ENCODE assay signal across 23 cellular contexts in the genomic region with DNA sequence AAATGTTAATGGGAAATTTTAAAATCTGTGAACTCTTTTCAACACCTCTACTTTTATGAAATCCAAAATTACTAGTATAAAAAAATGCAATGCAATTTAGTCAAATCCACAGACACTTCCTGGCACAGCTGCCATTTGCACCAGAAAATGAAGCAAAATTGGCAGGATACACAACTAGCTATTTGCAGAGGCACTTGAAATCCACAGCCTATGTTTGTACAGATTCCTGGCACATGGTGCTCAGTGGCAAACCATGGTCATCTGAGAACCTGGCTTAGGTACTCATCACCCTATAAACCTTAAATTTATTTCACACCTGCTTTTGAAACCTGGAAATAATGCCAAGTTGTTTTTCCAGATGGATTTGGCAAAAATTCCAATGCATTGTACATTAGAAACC. TPM values are rescaled to one million over a fixed set of nuclear protein-coding genes. Genes with fewer than 3 reads are reported as not detected.
DNase-seq lines count a peak whose midpoint lies in the region; ATAC-seq and TF ChIP-seq lines count a peak whose summit lies in the region.
"Had no signal": no experiment of that assay in that cellular context is flagged by ENCODE, and none has a peak within 500 bp of the region (broad histone marks: within the 10 kb centered on the region; RNA-seq: fewer than 3 reads in every experiment).

No MANE protein-coding gene starts in this region.

- DNase-seq in COR-L47 (lab: John Stamatoyannopoulos, UW) (peak; percentile 64), DMS53 treated with DMSO at 0.1 percent for 48 hours (lab: John Stamatoyannopoulos, UW; ENCODE audit: unreplicated experiment) (peak; percentile 75), NCI-H2081 treated with DMSO at 0.1 percent for 48 hours (lab: John Stamatoyannopoulos, UW) (peak; percentile 95), SHP77 treated with DMSO at 0.1 percent for 48 hours (lab: John Stamatoyannopoulos, UW) (peak; percentile 82), iPS-NIHi11 (ENCODE audit: low spot score) (no peak), H9 (no peak)
- DNase-seq: activated CD4-positive, alpha-beta T cell treated with anti-CD3 and anti-CD28 coated beads, Interleukin-2, amount 10 ng/mL, durations not matched to agents 7 days and 5 days; CD8-positive, alpha-beta T cell; EL; endodermal cell; head of caudate nucleus; mammary epithelial cell; NCI-H526; OCI-M1; spleen; stimulated activated CD4-positive, alpha-beta T cell treated with anti-CD3 and anti-CD28 coated beads, Interleukin-4, amount 100 ng/mL, for 4 hours; stomach had no signal

- no peaks in the 10 kb centered on the region for H3K27me3 Mint-ChIP-seq in H9 (ENCODE audit: low read depth)

- H3K9ac ChIP-seq in H9 (ENCODE audit: extremely low read depth, insufficient read length, low read length) = no peak overlapping the region

- H3K9me3 ChIP-seq in H9 (ENCODE audit: control insufficient read depth, low read depth, low read length) = no peaks in the 10 kb centered on the region
- H3K9me3 ChIP-seq: body of pancreas, spleen, stomach had no signal

- TF ChIP-seq CTCF in H9 (conservative IDR thresholded peaks at IDR 0.05) = no peak

- H3K27ac Mint-ChIP-seq in H9 = no peak overlapping the region; a peak in 1 of 7 replicates
- H3K27ac Mint-ChIP-seq: activated CD4-positive, alpha-beta T cell treated with anti-CD3 and anti-CD28 coated beads, Interleukin-2, amount 10 ng/mL, durations not matched to agents 7 days and 5 days; CD8-positive, alpha-beta T cell; endodermal cell had no signal

- no peak overlapping the region for H2BK20ac ChIP-seq in H9 (ENCODE audit: low read depth, low read length, poor library complexity, severe bottlenecking)

- H3K9me3 Mint-ChIP-seq in H9 = no peaks in the 10 kb centered on the region
- H3K9me3 Mint-ChIP-seq: activated CD4-positive, alpha-beta T cell treated with anti-CD3 and anti-CD28 coated beads, Interleukin-2, amount 10 ng/mL, durations not matched to agents 7 days and 5 days; CD8-positive, alpha-beta T cell; endodermal cell had no signal

- no peak overlapping the region for H2AFZ ChIP-seq in H9 (ENCODE audit: low read length)

- H4K8ac ChIP-seq in H9 (replicated peaks; ENCODE audit: insufficient read length, low read depth, low read length) = no peak overlapping the region

- no peaks in the 10 kb centered on the region for H4K20me1 ChIP-seq in H9 (ENCODE audit: control insufficient read depth, insufficient read depth, insufficient read length)

- peaks cover 11% of the 10 kb centered on the region in 2 experiments for H3K4me1 Mint-ChIP-seq in H9
- H3K4me1 Mint-ChIP-seq: activated CD4-positive, alpha-beta T cell treated with anti-CD3 and anti-CD28 coated beads, Interleukin-2, amount 10 ng/mL, durations not matched to agents 7 days and 5 days; endodermal cell had no signal

- no peak overlapping the region for H3K4me3 Mint-ChIP-seq in H9
- H3K4me3 Mint-ChIP-seq: activated CD4-positive, alpha-beta T cell treated with anti-CD3 and anti-CD28 coated beads, Interleukin-2, amount 10 ng/mL, durations not matched to agents 7 days and 5 days; CD8-positive, alpha-beta T cell; endodermal cell had no signal

- H4K5ac ChIP-seq in H9 (ENCODE audit: insufficient read length, low read depth, low read length) = no peak overlapping the region

- ATAC-seq in GM18867 (IDR thresholded peaks at IDR 0.05; ENCODE audit: unreplicated experiment) = no peak
- ATAC-seq in GM21423 (IDR thresholded peaks at IDR 0.05; ENCODE audit: unreplicated experiment) = no peak
- ATAC-seq: body of pancreas; CD8-positive, alpha-beta T cell had no signal

- no peaks in the 10 kb centered on the region for H3K79me1 ChIP-seq in H9 (ENCODE audit: insufficient read depth, low read depth, low read length, poor library complexity, severe bottlenecking)

- no peaks in the 10 kb centered on the region for H3K4me1 ChIP-seq in H9 (ENCODE audit: insufficient read depth, low read length)
- H3K4me1 ChIP-seq: body of pancreas, spleen, stomach had no signal

- no peaks in the 10 kb centered on the region for H3K23me2 ChIP-seq in H9 (ENCODE audit: insufficient read length, low read depth, low read length, poor library complexity, severe bottlenecking)

- H4K91ac ChIP-seq in H9 (ENCODE audit: insufficient read length, low read depth, low read length) = no peak overlapping the region

- no peak overlapping the region for H2AK5ac ChIP-seq in H9 (ENCODE audit: insufficient read length, low read length)

- H3K4ac ChIP-seq in H9 (ENCODE audit: low read depth, low read length) = no peak overlapping the region

- H3K36me3 Mint-ChIP-seq in H9 (ENCODE audit: insufficient read depth in 1 of 3, low read depth in 3 of 3) = no peaks in the 10 kb centered on the region
- H3K36me3 Mint-ChIP-seq: CD8-positive, alpha-beta T cell had no signal

- H2BK12ac ChIP-seq in H9 (ENCODE audit: insufficient read length, low read depth, low read length) = no peak overlapping the region

- no peak overlapping the region for H2BK120ac ChIP-seq in H9 (ENCODE audit: low read depth, low read length, poor library complexity, severe bottlenecking)

- H3K56ac ChIP-seq in H9 (ENCODE audit: insufficient read length, low read depth, low read length) = no peak overlapping the region

- H3T11ph ChIP-seq in H9 (ENCODE audit: low read length) = no peak overlapping the region

- H2BK5ac ChIP-seq in H9 (ENCODE audit: insufficient read length, low read length) = no peak overlapping the region

- no peak overlapping the region for H3K14ac ChIP-seq in H9 (ENCODE audit: insufficient read depth, low read length)

- H3K27me3 ChIP-seq in H9 (ENCODE audit: insufficient read depth, low read length) = no peaks in the 10 kb centered on the region
- H3K27me3 ChIP-seq: body of pancreas, spleen, stomach had no signal

- no peak overlapping the region for H3K27ac ChIP-seq in H9 (ENCODE audit: insufficient read length, low read depth, low read length)
- H3K27ac ChIP-seq: body of pancreas, spleen, stomach had no signal

- H3K4me2 ChIP-seq in H9 (ENCODE audit: insufficient read depth, insufficient read length, low read length) = no peak overlapping the region

- H3K18ac ChIP-seq in H9 (ENCODE audit: insufficient read length, low read depth, low read length) = no peak overlapping the region

- H2BK15ac ChIP-seq in H9 (ENCODE audit: low read depth, low read length) = no peak overlapping the region

- H3K79me2 ChIP-seq in H9 (ENCODE audit: insufficient read depth, low read length) = no peaks in the 10 kb centered on the region

- H3K23ac ChIP-seq in H9 (ENCODE audit: insufficient read length, low read depth, low read length) = no peak overlapping the region

RNA-seq across cellular contexts. Expression of a gene that starts 20.2 kb away (rescaled TPM):
- 7.3 and 7.9 TPM in 2 replicates for total RNA-seq in H9 (2021)

RNA-seq across cellular contexts. Expression of a gene that starts 58.8 kb away (rescaled TPM):
- total RNA-seq in H9 (2021) = not detected in 2 replicates
- total RNA-seq: activated CD4-positive, alpha-beta T cell treated with anti-CD3 and anti-CD28 coated beads, Interleukin-2, amount 10 ng/mL, durations not matched to agents 7 days and 5 days; CD8-positive, alpha-beta T cell; endodermal cell; fibroblast of lung; myocyte; T-helper 1 cell treated with Interleukin-12 subunit alpha and Interleukin-12 subunit beta and Interleukin-4 antibody, amounts not matched to agents 30 ng/mL and 1 ng/mL, for 36 hours had no signal

Comparison
In these comparisons a context has a peak if more than half of its experiments do, and no peak if none do; other contexts are left out.
1. DNase-seq: peak in COR-L47 (single experiment), DMS53 treated with DMSO at 0.1 percent for 48 hours (single experiment), NCI-H2081 treated with DMSO at 0.1 percent for 48 hours (single experiment) and SHP77 treated with DMSO at 0.1 percent for 48 hours (single experiment); none in iPS-NIHi11 (single experiment) and H9 (single experiment).